11 cellular contexts compared by ENCODE assay signal in genomic region chr6:16698163-16698533, GRCh38.
DNase-seq lines count a peak whose midpoint lies in the region; ATAC-seq and TF ChIP-seq lines count a peak whose summit lies in the region.
"Had no signal": no experiment of that assay in that cellular context is flagged by ENCODE, and none has a peak within 500 bp of the region (broad histone marks: within the 10 kb centered on the region; RNA-seq: fewer than 3 reads in every experiment).

No MANE protein-coding gene starts in this region.

- no peak for TF ChIP-seq CTCF in WTC11 (IDR thresholded peaks at IDR 0.05)
- no peak for TF ChIP-seq CTCF in type B pancreatic cell (conservative IDR thresholded peaks at IDR 0.05)

- H3K4me3 Mint-ChIP-seq in WTC11 (no peak overlapping the region), type B pancreatic cell (peak overlapping the region; percentile 59)

- intact Hi-C loops in left colon (cut with DNase I, micrococcal nuclease) = no loop called here

- CTCF ChIA-PET in WTC11 (lab: Charles Lee) = interaction anchor here (1.6 kb wide), 1 partner anchor 65 kb away, joined by 4 read pairs; no protein-coding TSS in a partner anchor

- H3K36me3 Mint-ChIP-seq in activated naive CD4-positive, alpha-beta T cell treated with anti-CD3 and anti-CD28 coated beads, Interleukin-2, amount 50 U/mL, for 72 hours = peaks cover 4 to 16% of the 10 kb centered on the region in 2 donors
- H3K36me3 Mint-ChIP-seq in WTC11 = 0 out of 2 replicates have a peak, but pooled peaks cover 3% of the 10 kb centered on the region
- H3K36me3 Mint-ChIP-seq in type B pancreatic cell = no peaks in the 10 kb centered on the region

- POLR2A ChIA-PET in WTC11 (lab: Charles Lee) = interaction anchor here (0.6 to 0.7 kb wide), 2 partner anchors 11 to 63 kb away, joined by 3 to 5 read pairs; no protein-coding TSS in a partner anchor

- H3K9me3 Mint-ChIP-seq in activated naive CD4-positive, alpha-beta T cell treated with anti-CD3 and anti-CD28 coated beads, Interleukin-2, amount 50 U/mL, for 72 hours = peaks cover 0 to 3% of the 10 kb centered on the region in 2 donors
- H3K9me3 Mint-ChIP-seq in WTC11 (peaks cover 10% of the 10 kb centered on the region), type B pancreatic cell (no peaks in the 10 kb centered on the region)

- no peak for DNase-seq in activated naive CD4-positive, alpha-beta T cell treated with anti-CD3 and anti-CD28 coated beads, Interleukin-2, amount 50 U/mL, for 72 hours (ENCODE audit: low spot score in 2 of 2)
- no peak for DNase-seq in activated naive CD4-positive, alpha-beta T cell (lab: John Stamatoyannopoulos, UW)
- DNase-seq in WTC11 (ENCODE audit: low spot score) (no peak), left colon (no peak), type B pancreatic cell (ENCODE audit: extremely low spot score, unreplicated experiment) (no peak), 8988T (no peak), GOT3 (lab: John Stamatoyannopoulos, UW) (no peak)
- DNase-seq: activated effector memory CD4-positive, alpha-beta T cell treated with Interleukin-2 at 50 U/mL for 16 hours; heart left ventricle; T-helper 9 cell had no signal

- H3K4me1 Mint-ChIP-seq in WTC11 (peaks cover 33% of the 10 kb centered on the region), type B pancreatic cell (ENCODE audit: unreplicated experiment) (peaks cover 38% of the 10 kb centered on the region)

- H3K27ac Mint-ChIP-seq in activated naive CD4-positive, alpha-beta T cell treated with anti-CD3 and anti-CD28 coated beads, Interleukin-2, amount 50 U/mL, for 72 hours = peak overlapping the region; percentile 14 to 96
- H3K27ac Mint-ChIP-seq in WTC11 (0 out of 2 replicates have a peak overlapping the region, but pooled peaks have one; percentile 6), type B pancreatic cell (peak overlapping the region; percentile 53)

- peak in 1 of 2 donors; percentile 4 for ATAC-seq in activated naive CD4-positive, alpha-beta T cell treated with anti-CD3 and anti-CD28 coated beads, Interleukin-2, amount 50 U/mL, for 72 hours
- ATAC-seq in WTC11 (no peak; the same call in 1 of the 2 replicates), left colon (peak; percentile 67), GM18519 (IDR thresholded peaks at IDR 0.05; ENCODE audit: low FRiP score, unreplicated experiment) (no peak)

- H3K27me3 Mint-ChIP-seq in WTC11 (ENCODE audit: low read depth) (no peaks in the 10 kb centered on the region), type B pancreatic cell (no peaks in the 10 kb centered on the region)

TF ChIP-seq in WTC11, 78 proteins besides CTCF, POLR2A, EP300 and RAD21 (continues in another document):
- no peak for TF ChIP-seq TCF7 (CRISPR knock-in tag; IDR thresholded peaks at IDR 0.05; ENCODE audit: low read depth)
- TF ChIP-seq NR3C1 (CRISPR knock-in tag; conservative IDR thresholded peaks at IDR 0.05; ENCODE audit: low read depth) = no peak
- TF ChIP-seq CREB1 (CRISPR knock-in tag; IDR thresholded peaks at IDR 0.05) = no peak
- no peak for TF ChIP-seq SMAD4 (CRISPR knock-in tag; IDR thresholded peaks at IDR 0.05)
- no peak for TF ChIP-seq KAT7 (CRISPR knock-in tag; IDR thresholded peaks at IDR 0.05; ENCODE audit: borderline replicate concordance)
- no peak for TF ChIP-seq JAZF1 (CRISPR knock-in tag; IDR thresholded peaks at IDR 0.05)
- no peak for TF ChIP-seq NFATC4 (CRISPR knock-in tag; IDR thresholded peaks at IDR 0.05)
- TF ChIP-seq IRF2 (CRISPR knock-in tag; IDR thresholded peaks at IDR 0.05; ENCODE audit: borderline replicate concordance, low read depth) = no peak
- no peak for TF ChIP-seq ETV6 (CRISPR knock-in tag; IDR thresholded peaks at IDR 0.05)
- no peak for TF ChIP-seq ZNF138 (CRISPR knock-in tag; conservative IDR thresholded peaks at IDR 0.05)
- no peak for TF ChIP-seq RELA (CRISPR knock-in tag; IDR thresholded peaks at IDR 0.05; ENCODE audit: borderline replicate concordance)
- TF ChIP-seq, protein P1, sequence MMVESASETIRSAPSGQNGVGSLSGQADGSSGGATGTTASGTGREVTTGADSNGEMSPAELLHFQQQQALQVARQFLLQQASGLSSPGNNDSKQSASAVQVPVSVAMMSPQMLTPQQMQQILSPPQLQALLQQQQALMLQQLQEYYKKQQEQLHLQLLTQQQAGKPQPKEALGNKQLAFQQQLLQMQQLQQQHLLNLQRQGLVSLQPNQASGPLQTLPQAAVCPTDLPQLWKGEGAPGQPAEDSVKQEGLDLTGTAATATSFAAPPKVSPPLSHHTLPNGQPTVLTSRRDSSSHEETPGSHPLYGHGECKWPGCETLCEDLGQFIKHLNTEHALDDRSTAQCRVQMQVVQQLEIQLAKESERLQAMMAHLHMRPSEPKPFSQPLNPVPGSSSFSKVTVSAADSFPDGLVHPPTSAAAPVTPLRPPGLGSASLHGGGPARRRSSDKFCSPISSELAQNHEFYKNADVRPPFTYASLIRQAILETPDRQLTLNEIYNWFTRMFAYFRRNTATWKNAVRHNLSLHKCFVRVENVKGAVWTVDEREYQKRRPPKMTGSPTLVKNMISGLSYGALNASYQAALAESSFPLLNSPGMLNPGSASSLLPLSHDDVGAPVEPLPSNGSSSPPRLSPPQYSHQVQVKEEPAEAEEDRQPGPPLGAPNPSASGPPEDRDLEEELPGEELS (CRISPR knock-in tag; IDR thresholded peaks at IDR 0.05) = no peak
- TF ChIP-seq, protein P2, sequence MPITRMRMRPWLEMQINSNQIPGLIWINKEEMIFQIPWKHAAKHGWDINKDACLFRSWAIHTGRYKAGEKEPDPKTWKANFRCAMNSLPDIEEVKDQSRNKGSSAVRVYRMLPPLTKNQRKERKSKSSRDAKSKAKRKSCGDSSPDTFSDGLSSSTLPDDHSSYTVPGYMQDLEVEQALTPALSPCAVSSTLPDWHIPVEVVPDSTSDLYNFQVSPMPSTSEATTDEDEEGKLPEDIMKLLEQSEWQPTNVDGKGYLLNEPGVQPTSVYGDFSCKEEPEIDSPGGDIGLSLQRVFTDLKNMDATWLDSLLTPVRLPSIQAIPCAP (CRISPR knock-in tag; IDR thresholded peaks at IDR 0.05) = no peak
- TF ChIP-seq CDX4 (CRISPR knock-in tag; IDR thresholded peaks at IDR 0.05; ENCODE audit: borderline replicate concordance) = no peak
- no peak for TF ChIP-seq ATF6 (CRISPR knock-in tag; IDR thresholded peaks at IDR 0.05)
- TF ChIP-seq PRDM15 (CRISPR knock-in tag; IDR thresholded peaks at IDR 0.05) = no peak
- no peak for TF ChIP-seq E2F4 (CRISPR knock-in tag; IDR thresholded peaks at IDR 0.05; ENCODE audit: borderline replicate concordance, low read depth)
